In genomic region chr5:191036-191948, GRCh38 we compare ENCODE assay signal across 8 cellular contexts. TPM values are rescaled to one million over a fixed set of nuclear protein-coding genes. Genes with fewer than 3 reads are reported as not detected.
DNase-seq lines count a peak whose midpoint lies in the region; ATAC-seq and TF ChIP-seq lines count a peak whose summit lies in the region.

TSS of gene LRRC14B (plus strand) at chr5:191495. CDS start at chr5:191539, 44 bp downstream.

- H3K9me3 Mint-ChIP-seq in activated T-helper 17 cell treated with anti-CD3 and anti-CD28 coated beads, Interleukin-2, amount 50 U/mL, for 72 hours: no peaks in the 10 kb centered on the region
- no peaks in the 10 kb centered on the region for H3K9me3 Mint-ChIP-seq in endothelial cell (ENCODE audit: unreplicated experiment)

- H4K91ac ChIP-seq in neuronal stem cell (ENCODE audit: low read depth, low read length, poor library complexity): no peak within 1 kb of the TSS

- H4K8ac ChIP-seq in neuronal stem cell (ENCODE audit: low read depth, low read length): peak within 1 kb of the TSS; percentile 17

- peak within 1 kb of the TSS; percentile 75 for H2AK5ac ChIP-seq in neuronal stem cell (ENCODE audit: low read depth, low read length)

- TF ChIP-seq CTCF in endothelial cell (IDR thresholded peaks at IDR 0.05; ENCODE audit: unreplicated experiment): no peak

- peaks cover 5% of the 10 kb centered on the region for H3K4me1 Mint-ChIP-seq in activated T-helper 17 cell treated with anti-CD3 and anti-CD28 coated beads, Interleukin-2, amount 50 U/mL, for 72 hours
- H3K4me1 Mint-ChIP-seq in endothelial cell (ENCODE audit: unreplicated experiment): no peaks in the 10 kb centered on the region

- H3K14ac ChIP-seq in neuronal stem cell (ENCODE audit: low read length): peak within 1 kb of the TSS; percentile 38

- H2BK5ac ChIP-seq in neuronal stem cell (ENCODE audit: low read length): peak within 1 kb of the TSS; percentile 66

- ATAC-seq in GM18511 (IDR thresholded peaks at IDR 0.05; ENCODE audit: unreplicated experiment) (peak; percentile 52), HG02798 (IDR thresholded peaks at IDR 0.05; ENCODE audit: poor library complexity, unreplicated experiment) (peak; percentile 34), HG03442 (IDR thresholded peaks at IDR 0.05; ENCODE audit: unreplicated experiment) (no peak), HG03342 (IDR thresholded peaks at IDR 0.05; ENCODE audit: unreplicated experiment) (no peak)
- no peak for ATAC-seq in activated T-helper 17 cell treated with anti-CD3 and anti-CD28 coated beads, Interleukin-2, amount 50 U/mL, for 72 hours (replicated peaks)

- H3K9ac ChIP-seq in neuronal stem cell (ENCODE audit: low read depth, low read length, poor library complexity): no peak within 1 kb of the TSS

- H3K4me1 ChIP-seq in neuronal stem cell (ENCODE audit: control insufficient read depth in 2 of 2, insufficient read depth in 1 of 2, low read depth in 1 of 2, low read length in 2 of 2): peaks cover 9 to 22% of the 10 kb centered on the region in 2 donors

- H3K36me3 ChIP-seq in neuronal stem cell (replicated peaks in 1 of 2; ENCODE audit: control insufficient read depth in 2 of 2, insufficient read depth in 2 of 2, low read length in 2 of 2): no peaks in the 10 kb centered on the region

- H2BK12ac ChIP-seq in neuronal stem cell (ENCODE audit: low read length): peak within 1 kb of the TSS; percentile 64

- no peaks in the 10 kb centered on the region for H3K27me3 ChIP-seq in neuronal stem cell (ENCODE audit: control insufficient read depth in 3 of 3, insufficient read depth in 3 of 3, low read depth in 1 of 3, low read length in 3 of 3)

- no peak within 1 kb of the TSS for H3K4me3 Mint-ChIP-seq in activated T-helper 17 cell treated with anti-CD3 and anti-CD28 coated beads, Interleukin-2, amount 50 U/mL, for 72 hours
- no peak within 1 kb of the TSS for H3K4me3 Mint-ChIP-seq in endothelial cell (ENCODE audit: unreplicated experiment)

- H3K4me3 ChIP-seq in neuronal stem cell (ENCODE audit: low read length in 2 of 2): no peak within 1 kb of the TSS

- H3K4ac ChIP-seq in neuronal stem cell (ENCODE audit: low read length): no peak within 1 kb of the TSS

- no peak within 1 kb of the TSS for H3K27ac Mint-ChIP-seq in activated T-helper 17 cell treated with anti-CD3 and anti-CD28 coated beads, Interleukin-2, amount 50 U/mL, for 72 hours
- H3K27ac Mint-ChIP-seq in endothelial cell (ENCODE audit: unreplicated experiment): no peak within 1 kb of the TSS

- no peaks in the 10 kb centered on the region for H3K36me3 Mint-ChIP-seq in activated T-helper 17 cell treated with anti-CD3 and anti-CD28 coated beads, Interleukin-2, amount 50 U/mL, for 72 hours (ENCODE audit: low read depth)
- H3K36me3 Mint-ChIP-seq in endothelial cell (ENCODE audit: low read depth, unreplicated experiment): peaks cover 3% of the 10 kb centered on the region

- no peak within 1 kb of the TSS for H3K27ac ChIP-seq in neuronal stem cell (replicated peaks; ENCODE audit: low read length)

- H2AFZ ChIP-seq in neuronal stem cell (ENCODE audit: low read length): no peak within 1 kb of the TSS

- no CpG with 5 or more reads among the region's 56 CpGs for WGBS in neuronal stem cell (ENCODE audit: extremely low coverage in 2 of 2, insufficient read length in 2 of 2, insufficient replicate concordance in 1 of 2), 2 donors

- H3K4me2 ChIP-seq in neuronal stem cell (ENCODE audit: insufficient read depth, low read length, poor library complexity, severe bottlenecking): no peak within 1 kb of the TSS

- peak within 1 kb of the TSS; percentile 17 for H3K18ac ChIP-seq in neuronal stem cell (ENCODE audit: low read length)

- H2BK120ac ChIP-seq in neuronal stem cell (ENCODE audit: low read depth, low read length): no peak within 1 kb of the TSS

- H2BK15ac ChIP-seq in neuronal stem cell (ENCODE audit: low read length): peak within 1 kb of the TSS; percentile 37

- DNase-seq in astrocyte of the hippocampus (ENCODE audit: low read depth, low spot score) (peak; percentile 41), neuronal stem cell (ENCODE audit: low spot score) (no peak), endothelial cell (ENCODE audit: low spot score) (no peak)

- peaks cover 2% of the 10 kb centered on the region for H3K79me1 ChIP-seq in neuronal stem cell (ENCODE audit: low read depth, low read length)

- no peaks in the 10 kb centered on the region for H3K27me3 Mint-ChIP-seq in activated T-helper 17 cell treated with anti-CD3 and anti-CD28 coated beads, Interleukin-2, amount 50 U/mL, for 72 hours
- H3K27me3 Mint-ChIP-seq in endothelial cell (ENCODE audit: unreplicated experiment): peaks cover 2% of the 10 kb centered on the region

- no peaks in the 10 kb centered on the region for H3K9me3 ChIP-seq in neuronal stem cell (replicated peaks in 1 of 2; ENCODE audit: control insufficient read depth in 2 of 2, insufficient read depth in 1 of 2, low read depth in 1 of 2, low read length in 2 of 2)

- peak within 1 kb of the TSS; percentile 85 for H3K23ac ChIP-seq in neuronal stem cell (ENCODE audit: low read depth, low read length, poor library complexity)

RNA-seq across cellular contexts. Expression of gene LRRC14B, which starts in this region (rescaled TPM):
- 0.03 TPM for polyA plus RNA-seq in neuronal stem cell (2013, experiment 1 of 2)
- polyA plus RNA-seq in neuronal stem cell (2013, experiment 2 of 2): not detected
- total RNA-seq in activated T-helper 17 cell treated with anti-CD3 and anti-CD28 coated beads, Interleukin-2, amount 50 U/mL, for 72 hours: not detected
- not detected for total RNA-seq in endothelial cell (ENCODE audit: unreplicated experiment)

Comparison
In these comparisons a context has a peak if more than half of its experiments do, and no peak if none do; other contexts are left out.
1. ATAC-seq: peak in GM18511 (single experiment) and HG02798 (single experiment); none in HG03442 (single experiment), activated T-helper 17 cell treated with anti-CD3 and anti-CD28 coated beads, Interleukin-2, amount 50 U/mL, for 72 hours (single experiment) and HG03342 (single experiment).